In the genomic region with DNA sequence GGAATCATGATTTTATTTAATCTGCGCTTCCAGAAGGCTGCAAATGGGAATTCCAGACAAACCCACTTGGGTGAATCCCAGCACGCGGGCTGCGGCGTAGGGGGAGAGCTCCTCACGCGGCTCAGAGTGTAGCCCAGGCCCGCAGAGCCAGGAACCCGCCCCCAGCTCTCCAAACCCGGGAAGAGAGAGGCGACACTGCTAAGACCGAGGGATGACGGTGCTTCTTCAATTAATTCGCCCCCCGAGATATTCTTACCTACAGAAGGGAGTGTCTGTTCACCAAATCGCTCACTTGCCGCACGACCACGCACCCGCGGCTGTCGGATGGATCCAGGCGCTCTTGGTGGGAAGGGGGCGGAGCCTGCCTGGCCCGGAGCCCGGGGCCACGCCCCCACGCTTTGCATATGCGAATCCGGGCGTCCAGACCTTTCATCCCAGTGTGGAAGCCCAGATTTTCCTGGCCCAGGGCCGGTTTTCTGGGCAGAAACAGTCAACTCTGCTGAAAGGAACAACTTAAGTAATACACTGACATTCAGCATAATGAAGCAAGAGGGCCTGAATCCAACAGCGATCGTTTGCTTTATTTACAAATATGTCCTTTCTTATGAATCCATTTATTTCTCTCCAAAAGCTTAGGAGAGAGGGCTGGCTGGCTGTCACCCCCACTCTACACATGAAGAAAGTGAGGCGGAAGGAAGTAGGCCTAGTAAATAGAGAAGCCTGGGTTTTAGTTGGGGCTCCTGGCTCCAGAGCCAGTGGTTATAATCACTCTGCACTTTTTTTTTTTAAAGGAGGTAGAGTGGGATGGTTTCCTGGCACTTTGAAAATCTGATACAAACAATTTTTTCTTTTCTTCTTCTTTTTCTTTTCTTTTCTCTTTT, we compare ENCODE assay signal across 9 cellular contexts. TPM values are rescaled to one million over a fixed set of nuclear protein-coding genes. Genes with fewer than 3 reads are reported as not detected.
DNase-seq lines count a peak whose midpoint lies in the region; ATAC-seq and TF ChIP-seq lines count a peak whose summit lies in the region.
"Had no signal": no experiment of that assay in that cellular context is flagged by ENCODE, and none has a peak within 500 bp of the region (broad histone marks: within the 10 kb centered on the region; RNA-seq: fewer than 3 reads in every experiment).

Gene SLC19A3 (minus strand): TSS at position 342 of the 881 bp plus-strand sequence. CDS start 15,710 bp downstream, outside the sequence.

- intact Hi-C loops in left ventricle myocardium inferior (cut with micrococcal nuclease) (no loop called here), ovary (cut with DNase I) (no loop called here)

- TF ChIP-seq POLR2A in ovary (IDR thresholded peaks at IDR 0.05): no peak

- TF ChIP-seq CTCF in AG09309 (IDR thresholded peaks at IDR 0.05; ENCODE audit: control insufficient read depth, insufficient read depth, low read depth, low read length, missing control alignments) (no peak), left ventricle myocardium inferior (IDR thresholded peaks at IDR 0.05; ENCODE audit: borderline replicate concordance) (no peak), ovary (IDR thresholded peaks at IDR 0.05) (no peak), MM.1S (IDR thresholded peaks at IDR 0.05; ENCODE audit: low read length) (no peak)

- H3K4me2 ChIP-seq in MM.1S (ENCODE audit: low read depth, low read length): no peak within 1 kb of the TSS

- peak within 1 kb of the TSS; percentile 56 for H3K27ac ChIP-seq in left ventricle myocardium inferior (replicated peaks)
- H3K27ac ChIP-seq in ovary: peak within 1 kb of the TSS in 1 of 2 donors; percentile 81
- H3K27ac ChIP-seq in MM.1S (ENCODE audit: low read length): no peak within 1 kb of the TSS
- H3K27ac ChIP-seq: epithelial cell of prostate had no signal

- H3K9ac ChIP-seq in MM.1S (ENCODE audit: low read length): no peak within 1 kb of the TSS

- no peak for TF ChIP-seq EP300 in ovary (IDR thresholded peaks at IDR 0.05)

- H3K9me3 ChIP-seq in left ventricle myocardium inferior (replicated peaks) (no peaks in the 10 kb centered on the region), ovary (no peaks in the 10 kb centered on the region), MM.1S (replicated peaks; ENCODE audit: insufficient read depth, low read length) (no peaks in the 10 kb centered on the region)

- H3K36me3 ChIP-seq in left ventricle myocardium inferior: no peaks in the 10 kb centered on the region
- no peaks in the 10 kb centered on the region for H3K36me3 ChIP-seq in ovary
- H3K36me3 ChIP-seq in MM.1S (replicated peaks; ENCODE audit: insufficient read depth, low read length): no peaks in the 10 kb centered on the region

- ATAC-seq in HG03196 (IDR thresholded peaks at IDR 0.05; ENCODE audit: unreplicated experiment): no peak
- no peak for ATAC-seq in activated CD4-positive, CD25-positive, alpha-beta regulatory T cell treated with anti-CD3 and anti-CD28 coated beads, Interleukin-2, amount 50 U/mL, for 24 hours

- H4K20me1 ChIP-seq in MM.1S (ENCODE audit: insufficient read depth, low read length): no peaks in the 10 kb centered on the region

- DNase-seq in AG09309 (ENCODE audit: low read depth) (peak; percentile 32), HK-2 (ENCODE audit: unreplicated experiment) (peak; percentile 18), anterior cingulate cortex (lab: John Stamatoyannopoulos, UW) (peak; percentile 27 to 90 (median 72)), left ventricle myocardium inferior (peak; percentile 86), ovary (peak; percentile 89 to 95 (median 92)), MM.1S (no peak)

- H3K4me3 ChIP-seq in AG09309 (ENCODE audit: control insufficient read depth, low read depth, low read length) (peak within 1 kb of the TSS; percentile 44), left ventricle myocardium inferior (peak within 1 kb of the TSS; percentile 59), ovary (peak within 1 kb of the TSS; percentile 28), MM.1S (ENCODE audit: low read length) (no peak within 1 kb of the TSS)

- H3K4me1 ChIP-seq in left ventricle myocardium inferior: peaks cover 9% of the 10 kb centered on the region
- no peaks in the 10 kb centered on the region for H3K4me1 ChIP-seq in ovary (ENCODE audit: insufficient read depth)
- H3K4me1 ChIP-seq in MM.1S (ENCODE audit: low read length): no peaks in the 10 kb centered on the region

- no peak within 1 kb of the TSS for H2AFZ ChIP-seq in MM.1S (ENCODE audit: low read length)

- no peaks in the 10 kb centered on the region for H3F3A ChIP-seq in MM.1S (ENCODE audit: insufficient read depth, low read length)

- no peaks in the 10 kb centered on the region for H3K79me2 ChIP-seq in MM.1S (ENCODE audit: low read length)

- H3K27me3 ChIP-seq in left ventricle myocardium inferior (ENCODE audit: low read depth): peaks cover 30% of the 10 kb centered on the region
- H3K27me3 ChIP-seq in ovary: no peaks in the 10 kb centered on the region
- no peaks in the 10 kb centered on the region for H3K27me3 ChIP-seq in MM.1S (replicated peaks; ENCODE audit: insufficient read depth, low read length)

- no peaks in the 10 kb centered on the region for H3K9me2 ChIP-seq in MM.1S (replicated peaks; ENCODE audit: insufficient read depth, low read length)

- WGBS in ovary, 3 donors: 1 to 2% (median 1%) methylated on average over 34 to 35 of the region's 35 CpGs

RNA-seq across cellular contexts. Expression of gene SLC19A3, which starts in this region (rescaled TPM):
- 0.74 TPM for total RNA-seq in left ventricle myocardium inferior
- total RNA-seq in ovary: 1 to 10 TPM; 1.3 to 5.6 (median 2.8) TPM
- polyA plus RNA-seq in ovary: 1 to 10 TPM in 1 of 2 donors, under 1 TPM in 1; 0.73 to 2.9 TPM

Comparison
In these comparisons a context has a peak if more than half of its experiments do, and no peak if none do; other contexts are left out.
1. Peak in DNase-seq, H3K4me3 ChIP-seq and H3K27ac ChIP-seq in left ventricle myocardium inferior; RNA of the gene not detected or under 1 TPM.